11 cellular contexts compared by ENCODE assay signal in genomic region chr6:11609324-11610071, GRCh38.
DNase-seq lines count a peak whose midpoint lies in the region; ATAC-seq and TF ChIP-seq lines count a peak whose summit lies in the region.
"Had no signal": no experiment of that assay in that cellular context is flagged by ENCODE, and none has a peak within 500 bp of the region (broad histone marks: within the 10 kb centered on the region; RNA-seq: fewer than 3 reads in every experiment).

No MANE protein-coding gene starts in this region.

- H3K9me3 ChIP-seq in left ventricle myocardium inferior (replicated peaks) (no peaks in the 10 kb centered on the region), mucosa of descending colon (no peaks in the 10 kb centered on the region)
- no peaks in the 10 kb centered on the region for H3K9me3 ChIP-seq in CD8-positive, alpha-beta memory T cell (ENCODE audit: low read length)

- no peaks in the 10 kb centered on the region for H3K9me3 Mint-ChIP-seq in CD8-positive, alpha-beta memory T cell

- H3K4me1 ChIP-seq in left ventricle myocardium inferior (peaks cover 54% of the 10 kb centered on the region), mucosa of descending colon (ENCODE audit: low read depth) (no peaks in the 10 kb centered on the region)
- no peaks in the 10 kb centered on the region for H3K4me1 ChIP-seq in CD8-positive, alpha-beta memory T cell (ENCODE audit: insufficient read depth, low read length)

- no peak for ATAC-seq in mucosa of descending colon
- ATAC-seq in omental fat pad (ENCODE audit: low FRiP score): no peak
- no peak for ATAC-seq in HG02973 (IDR thresholded peaks at IDR 0.05; ENCODE audit: unreplicated experiment)

- H3K4me1 Mint-ChIP-seq in CD8-positive, alpha-beta memory T cell: no peaks in the 10 kb centered on the region

- H3K27me3 Mint-ChIP-seq in CD8-positive, alpha-beta memory T cell: peaks cover 25 to 26% of the 10 kb centered on the region in 2 donors

- peak overlapping the region in 2 of 8 donors; percentile 36 to 68 for H3K27ac Mint-ChIP-seq in CD8-positive, alpha-beta memory T cell

- DNase-seq in GM04503 (ENCODE audit: low read depth): peak; percentile 99
- DNase-seq in amniotic epithelial cell (ENCODE audit: low read depth): peak; percentile 83
- DNase-seq in left ventricle myocardium inferior: peak; percentile 25
- DNase-seq in renal cortical epithelial cell (ENCODE audit: low read depth): peak; percentile 99
- DNase-seq in mucosa of descending colon: no peak
- DNase-seq in omental fat pad (ENCODE audit: low spot score): no peak
- DNase-seq in CD8-positive, alpha-beta memory T cell: no peak
- DNase-seq: activated CD8-positive, alpha-beta memory T cell treated with anti-CD3 and anti-CD28 coated beads for 24 hours; stimulated activated CD4-positive, alpha-beta T cell treated with anti-CD3 and anti-CD28 coated beads, Interleukin-4, amount 100 ng/mL, for 24 hours had no signal

- no peaks in the 10 kb centered on the region for H3K27me3 ChIP-seq in left ventricle myocardium inferior (ENCODE audit: low read depth)
- no peaks in the 10 kb centered on the region for H3K27me3 ChIP-seq in CD8-positive, alpha-beta memory T cell (ENCODE audit: insufficient read depth, low read length, poor library complexity, severe bottlenecking)

- TF ChIP-seq CTCF in left ventricle myocardium inferior (IDR thresholded peaks at IDR 0.05; ENCODE audit: borderline replicate concordance) (no peak), mucosa of descending colon (IDR thresholded peaks at IDR 0.05) (no peak), omental fat pad (IDR thresholded peaks at IDR 0.05) (no peak)

- POLR2A ChIA-PET in CD8-positive, alpha-beta memory T cell (lab: Charles Lee): no interaction called here

- H3K36me3 Mint-ChIP-seq in CD8-positive, alpha-beta memory T cell: no peaks in the 10 kb centered on the region

- intact Hi-C loops in left ventricle myocardium inferior (cut with micrococcal nuclease) (no loop called here), mucosa of descending colon (cut with DNase I, micrococcal nuclease) (no loop called here)

- no peak overlapping the region for H3K4me3 Mint-ChIP-seq in CD8-positive, alpha-beta memory T cell

- H3K36me3 ChIP-seq in left ventricle myocardium inferior (no peaks in the 10 kb centered on the region), mucosa of descending colon (ENCODE audit: low read depth) (no peaks in the 10 kb centered on the region)
- no peaks in the 10 kb centered on the region for H3K36me3 ChIP-seq in CD8-positive, alpha-beta memory T cell (ENCODE audit: insufficient read depth, low read length)

- H3K27ac ChIP-seq in left ventricle myocardium inferior (replicated peaks): peak overlapping the region; percentile 79
- no peak overlapping the region for H3K27ac ChIP-seq in CD8-positive, alpha-beta memory T cell (ENCODE audit: low read depth, low read length)
- H3K27ac ChIP-seq: epithelial cell of prostate had no signal

- no peak overlapping the region for H3K4me3 ChIP-seq in left ventricle myocardium inferior
- no peak overlapping the region for H3K4me3 ChIP-seq in mucosa of descending colon
- H3K4me3 ChIP-seq in CD8-positive, alpha-beta memory T cell (ENCODE audit: low read length): no peak overlapping the region

- CTCF ChIA-PET in CD8-positive, alpha-beta memory T cell (lab: Charles Lee): no interaction called here

Comparison
In these comparisons a context has a peak if more than half of its experiments do, and no peak if none do; other contexts are left out.
1. DNase-seq: peak in GM04503 (single experiment), amniotic epithelial cell (single experiment), left ventricle myocardium inferior (single experiment) and renal cortical epithelial cell (single experiment); none in mucosa of descending colon (0 of 3), omental fat pad (single experiment) and CD8-positive, alpha-beta memory T cell (0 of 5).